In genomic region chr12:39127401-39127800, GRCh38 we compare ENCODE assay signal across 13 cellular contexts.
A peak's percentile ranks its signal among the peaks of the same experiment; 100 is the strongest.
DNase-seq lines count a peak whose midpoint lies in the region; ATAC-seq and TF ChIP-seq lines count a peak whose summit lies in the region.
"Had no signal": no experiment of that assay in that cellular context is flagged by ENCODE, and none has a peak within 500 bp of the region (broad histone marks: within the 10 kb centered on the region; RNA-seq: fewer than 3 reads in every experiment).

No MANE protein-coding gene starts in this region.

- H3K4me3 ChIP-seq in SK-N-SH (ENCODE audit: low read depth in 2 of 2, low read length in 1 of 2) (no peak overlapping the region; a peak in 1 of 4 replicates), fibroblast of villous mesenchyme (ENCODE audit: low read depth, low read length) (no peak overlapping the region), retinal pigment epithelial cell (ENCODE audit: low read length) (no peak overlapping the region)
- H3K4me3 ChIP-seq: prostate gland had no signal

- CTCF ChIA-PET in SK-N-SH (lab: Yijun Ruan, JAX), result interaction anchor here (1.2 kb wide), 1 partner anchor 20 kb away, joined by 3 read pairs; no protein-coding TSS in a partner anchor

- H3K36me3 ChIP-seq in SK-N-SH (replicated peaks in 1 of 2; ENCODE audit: control insufficient read depth in 1 of 2, insufficient read depth in 2 of 2, low read length in 1 of 2), result no peaks in the 10 kb centered on the region
- H3K36me3 ChIP-seq: prostate gland had no signal

- 24% methylated on average over 4 of the region's 4 CpGs for WGBS in SK-N-SH (ENCODE audit: low lambda C conversion rate)

- H3K9ac ChIP-seq in SK-N-SH, result no peak overlapping the region

- TF ChIP-seq RAD21 in SK-N-SH (IDR thresholded peaks at IDR 0.05; ENCODE audit: low read length), result no peak

- peak in 1 of 2 experiments; percentile 47; a peak in 1 of 4 replicates for TF ChIP-seq EP300 in SK-N-SH (IDR thresholded peaks at IDR 0.05; ENCODE audit: borderline replicate concordance in 1 of 2, low read depth in 1 of 2, low read length in 1 of 2)

- POLR2A ChIA-PET in SK-N-SH (lab: Yijun Ruan, JAX), result no interaction called here

- no peaks in the 10 kb centered on the region for H3K9me3 ChIP-seq in SK-N-SH
- H3K9me3 ChIP-seq: prostate gland had no signal

- peak overlapping the region; percentile 73 for H2AFZ ChIP-seq in SK-N-SH (ENCODE audit: low read depth)

- peak; percentile 55 for DNase-seq in H4 (ENCODE audit: low spot score)
- no peak for DNase-seq in SK-N-SH
- peak; percentile 40 for DNase-seq in fibroblast of villous mesenchyme (ENCODE audit: low read depth)
- DNase-seq in retinal pigment epithelial cell (ENCODE audit: low read depth), result peak; percentile 22
- no peak for DNase-seq in NCI-H146 (lab: John Stamatoyannopoulos, UW)
- DNase-seq in activated gamma-delta T cell treated with Interleukin-2 at 50 U/mL for 16 hours, result no peak
- no peak for DNase-seq in activated naive CD4-positive, alpha-beta T cell treated with anti-CD3 and anti-CD28 coated beads, Interleukin-2, amount 50 U/mL, for 16 hours
- DNase-seq: amniotic stem cell; CD8-positive, alpha-beta T cell; effector CD8-positive, alpha-beta T cell; stimulated activated CD4-positive, alpha-beta T cell treated with anti-CD3 and anti-CD28 coated beads, Interleukin-4, amount 100 ng/mL, for 4 hours had no signal

- H4K20me1 ChIP-seq in SK-N-SH (ENCODE audit: insufficient read depth), result no peaks in the 10 kb centered on the region

- H3K27me3 ChIP-seq in SK-N-SH (ENCODE audit: insufficient read depth), result no peaks in the 10 kb centered on the region

- peaks cover 6% of the 10 kb centered on the region for H3F3A ChIP-seq in SK-N-SH (replicated peaks; ENCODE audit: insufficient read depth)

- peak overlapping the region; percentile 14; the same call in 1 of the 2 replicates for H3K4me2 ChIP-seq in SK-N-SH

- TF ChIP-seq CTCF in SK-N-SH (IDR thresholded peaks at IDR 0.05), result no peak
- no peak for TF ChIP-seq CTCF in fibroblast of villous mesenchyme (IDR thresholded peaks at IDR 0.05; ENCODE audit: insufficient read depth, low read depth, low read length)
- TF ChIP-seq CTCF in retinal pigment epithelial cell (conservative IDR thresholded peaks at IDR 0.05; ENCODE audit: low read depth, low read length), result no peak

- no peaks in the 10 kb centered on the region for H3K79me2 ChIP-seq in SK-N-SH (ENCODE audit: insufficient read depth)

- H3K9me2 ChIP-seq in SK-N-SH, result no peaks in the 10 kb centered on the region

- H3K27ac ChIP-seq in SK-N-SH (ENCODE audit: low read depth in 2 of 2, low read length in 1 of 2), result peak overlapping the region in 1 of 2 experiments; percentile 22; a peak in 1 of 4 replicates
- H3K27ac ChIP-seq: prostate gland had no signal

- no peak for ATAC-seq in HG03039 (IDR thresholded peaks at IDR 0.05; ENCODE audit: unreplicated experiment)
- ATAC-seq: CD8-positive, alpha-beta T cell had no signal

- H3K4me1 ChIP-seq in SK-N-SH (ENCODE audit: control insufficient read depth in 1 of 2, insufficient read depth in 2 of 2, low read depth in 1 of 2, low read length in 1 of 2), result peaks cover 3 to 4% of the 10 kb centered on the region in 2 experiments; a peak in 1 of 4 replicates
- H3K4me1 ChIP-seq: prostate gland had no signal

TF ChIP-seq in SK-N-SH, 30 proteins besides CTCF, POLR2A, EP300 and RAD21:
- TF ChIP-seq JUND (IDR thresholded peaks at IDR 0.05) (peak; percentile 83), PBX3 (IDR thresholded peaks at IDR 0.05) (peak; percentile 72), NFIC (IDR thresholded peaks at IDR 0.05; ENCODE audit: borderline replicate concordance) (peak; percentile 34), TEAD4 (IDR thresholded peaks at IDR 0.05; ENCODE audit: borderline replicate concordance, insufficient read depth) (peak; percentile 55; the same call in 1 of the 2 replicates), FOXM1 (IDR thresholded peaks at IDR 0.05; ENCODE audit: low read depth) (no peak), TCF12 (IDR thresholded peaks at IDR 0.05) (peak; percentile 57), MEF2A (IDR thresholded peaks at IDR 0.05; ENCODE audit: borderline replicate concordance, low read depth) (no peak), FOXJ3 (CRISPR knock-in tag; IDR thresholded peaks at IDR 0.05) (no peak), MAX (IDR thresholded peaks at IDR 0.05; ENCODE audit: low read depth) (0 out of 2 replicates have a peak, but pooled peaks have one; percentile 28), FOSL2 (IDR thresholded peaks at IDR 0.05; ENCODE audit: borderline replicate concordance, low read depth) (peak; percentile 97), USF2 (IDR thresholded peaks at IDR 0.05; ENCODE audit: borderline replicate concordance, low read depth, low read length) (no peak), YY1 (IDR thresholded peaks at IDR 0.05; ENCODE audit: low read depth) (no peak)
- TF ChIP-seq, protein P1, sequence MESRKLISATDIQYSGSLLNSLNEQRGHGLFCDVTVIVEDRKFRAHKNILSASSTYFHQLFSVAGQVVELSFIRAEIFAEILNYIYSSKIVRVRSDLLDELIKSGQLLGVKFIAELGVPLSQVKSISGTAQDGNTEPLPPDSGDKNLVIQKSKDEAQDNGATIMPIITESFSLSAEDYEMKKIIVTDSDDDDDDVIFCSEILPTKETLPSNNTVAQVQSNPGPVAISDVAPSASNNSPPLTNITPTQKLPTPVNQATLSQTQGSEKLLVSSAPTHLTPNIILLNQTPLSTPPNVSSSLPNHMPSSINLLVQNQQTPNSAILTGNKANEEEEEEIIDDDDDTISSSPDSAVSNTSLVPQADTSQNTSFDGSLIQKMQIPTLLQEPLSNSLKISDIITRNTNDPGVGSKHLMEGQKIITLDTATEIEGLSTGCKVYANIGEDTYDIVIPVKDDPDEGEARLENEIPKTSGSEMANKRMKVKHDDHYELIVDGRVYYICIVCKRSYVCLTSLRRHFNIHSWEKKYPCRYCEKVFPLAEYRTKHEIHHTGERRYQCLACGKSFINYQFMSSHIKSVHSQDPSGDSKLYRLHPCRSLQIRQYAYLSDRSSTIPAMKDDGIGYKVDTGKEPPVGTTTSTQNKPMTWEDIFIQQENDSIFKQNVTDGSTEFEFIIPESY (IDR thresholded peaks at IDR 0.05; ENCODE audit: borderline replicate concordance, low read depth), result no peak
- TF ChIP-seq, protein P2, sequence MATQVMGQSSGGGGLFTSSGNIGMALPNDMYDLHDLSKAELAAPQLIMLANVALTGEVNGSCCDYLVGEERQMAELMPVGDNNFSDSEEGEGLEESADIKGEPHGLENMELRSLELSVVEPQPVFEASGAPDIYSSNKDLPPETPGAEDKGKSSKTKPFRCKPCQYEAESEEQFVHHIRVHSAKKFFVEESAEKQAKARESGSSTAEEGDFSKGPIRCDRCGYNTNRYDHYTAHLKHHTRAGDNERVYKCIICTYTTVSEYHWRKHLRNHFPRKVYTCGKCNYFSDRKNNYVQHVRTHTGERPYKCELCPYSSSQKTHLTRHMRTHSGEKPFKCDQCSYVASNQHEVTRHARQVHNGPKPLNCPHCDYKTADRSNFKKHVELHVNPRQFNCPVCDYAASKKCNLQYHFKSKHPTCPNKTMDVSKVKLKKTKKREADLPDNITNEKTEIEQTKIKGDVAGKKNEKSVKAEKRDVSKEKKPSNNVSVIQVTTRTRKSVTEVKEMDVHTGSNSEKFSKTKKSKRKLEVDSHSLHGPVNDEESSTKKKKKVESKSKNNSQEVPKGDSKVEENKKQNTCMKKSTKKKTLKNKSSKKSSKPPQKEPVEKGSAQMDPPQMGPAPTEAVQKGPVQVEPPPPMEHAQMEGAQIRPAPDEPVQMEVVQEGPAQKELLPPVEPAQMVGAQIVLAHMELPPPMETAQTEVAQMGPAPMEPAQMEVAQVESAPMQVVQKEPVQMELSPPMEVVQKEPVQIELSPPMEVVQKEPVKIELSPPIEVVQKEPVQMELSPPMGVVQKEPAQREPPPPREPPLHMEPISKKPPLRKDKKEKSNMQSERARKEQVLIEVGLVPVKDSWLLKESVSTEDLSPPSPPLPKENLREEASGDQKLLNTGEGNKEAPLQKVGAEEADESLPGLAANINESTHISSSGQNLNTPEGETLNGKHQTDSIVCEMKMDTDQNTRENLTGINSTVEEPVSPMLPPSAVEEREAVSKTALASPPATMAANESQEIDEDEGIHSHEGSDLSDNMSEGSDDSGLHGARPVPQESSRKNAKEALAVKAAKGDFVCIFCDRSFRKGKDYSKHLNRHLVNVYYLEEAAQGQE (IDR thresholded peaks at IDR 0.05; ENCODE audit: low read depth, low read length), result no peak

Comparison
In these comparisons a context has a peak if more than half of its experiments do, and no peak if none do; other contexts are left out.
1. DNase-seq: peak in H4 (single experiment), fibroblast of villous mesenchyme (single experiment) and retinal pigment epithelial cell (single experiment); none in SK-N-SH (single experiment), NCI-H146 (single experiment), activated gamma-delta T cell treated with Interleukin-2 at 50 U/mL for 16 hours (single experiment) and activated naive CD4-positive, alpha-beta T cell treated with anti-CD3 and anti-CD28 coated beads, Interleukin-2, amount 50 U/mL, for 16 hours (single experiment).